In genomic region chr2:181264436-181264835, GRCh38 we compare ENCODE assay signal across 12 cellular contexts.
DNase-seq lines count a peak whose midpoint lies in the region; ATAC-seq lines count a peak whose summit lies in the region.
"Had no signal": no experiment of that assay in that cellular context is flagged by ENCODE, and none has a peak within 500 bp of the region (broad histone marks: within the 10 kb centered on the region; RNA-seq: fewer than 3 reads in every experiment).

No MANE protein-coding gene starts in this region.

- peak; percentile 43 for DNase-seq in NCI-H226
- peak; percentile 10 for DNase-seq in astrocyte of the hippocampus (ENCODE audit: low read depth, low spot score)
- DNase-seq in glomerular visceral epithelial cell (ENCODE audit: extremely low spot score) = peak; percentile 13
- DNase-seq in NCI-H1436 treated with DMSO at 0.1 percent for 48 hours (lab: John Stamatoyannopoulos, UW) = no peak
- DNase-seq in NCI-H510A (lab: John Stamatoyannopoulos, UW) = no peak
- DNase-seq in stimulated activated CD4-positive, alpha-beta T cell treated with anti-CD3 and anti-CD28 coated beads, Interleukin-1b, Interleukin-23, amount 100 ng/mL, for 48 hours = no peak
- DNase-seq: C1 segment of cervical spinal cord; CD4-positive, alpha-beta T cell; DMS 273 treated with DMSO at 0.1 percent for 48 hours; HCEC 1CT; HFFc6 had no signal

- no peak for ATAC-seq in GM21723 (IDR thresholded peaks at IDR 0.05; ENCODE audit: unreplicated experiment)

Comparison
In these comparisons a context has a peak if more than half of its experiments do, and no peak if none do; other contexts are left out.
1. DNase-seq: peak in NCI-H226 (single experiment), astrocyte of the hippocampus (single experiment) and glomerular visceral epithelial cell (single experiment); none in NCI-H1436 treated with DMSO at 0.1 percent for 48 hours (single experiment), NCI-H510A (single experiment) and stimulated activated CD4-positive, alpha-beta T cell treated with anti-CD3 and anti-CD28 coated beads, Interleukin-1b, Interleukin-23, amount 100 ng/mL, for 48 hours (single experiment).